15 cellular contexts compared by ENCODE assay signal in genomic region chr2:85516649-85517389, GRCh38. TPM values are rescaled to one million over a fixed set of nuclear protein-coding genes. Genes with fewer than 3 reads are reported as not detected.
DNase-seq lines count a peak whose midpoint lies in the region; ATAC-seq and TF ChIP-seq lines count a peak whose summit lies in the region.
"Had no signal": no experiment of that assay in that cellular context is flagged by ENCODE, and none has a peak within 500 bp of the region (broad histone marks: within the 10 kb centered on the region; RNA-seq: fewer than 3 reads in every experiment).

No MANE protein-coding gene starts in this region.

- DNase-seq in HPDE6-E6E7 (ENCODE audit: extremely low spot score) (peak; percentile 57), PC-9 (peak in 1 of 2 experiments; percentile 77), esophagus squamous epithelium (lab: John Stamatoyannopoulos, UW) (no peak), renal cortical epithelial cell (ENCODE audit: low read depth) (peak; percentile 29), NCI-H187 (lab: John Stamatoyannopoulos, UW) (no peak), iPS-NIHi11 (ENCODE audit: low spot score) (no peak), T-helper 17 cell (no peak)
- DNase-seq: activated CD4-positive, alpha-beta T cell treated with anti-CD3 and anti-CD28 coated beads for 48 hours; activated T-cell treated with anti-CD3 and anti-CD28 coated beads, Interleukin-2, amount 50 U/mL, for 48 hours; CD4-positive, alpha-beta memory T cell; NCI-H1694 treated with DMSO at 0.1 percent for 48 hours; NCI-H526 treated with DMSO at 0.1 percent for 48 hours had no signal

- H3K79me2 ChIP-seq in PC-9 (ENCODE audit: low read depth) = no peaks in the 10 kb centered on the region

- no peaks in the 10 kb centered on the region for H3K9me2 ChIP-seq in PC-9 (ENCODE audit: insufficient read depth)

- H3K27me3 ChIP-seq in PC-9 (ENCODE audit: insufficient read depth, low read depth) = no peaks in the 10 kb centered on the region
- no peaks in the 10 kb centered on the region for H3K27me3 ChIP-seq in esophagus squamous epithelium
- H3K27me3 ChIP-seq: adrenal gland had no signal

- peaks cover 2% of the 10 kb centered on the region for H3K4me1 Mint-ChIP-seq in T-helper 17 cell
- H3K4me1 Mint-ChIP-seq: CD4-positive, alpha-beta memory T cell had no signal

- POLR2A ChIA-PET in PC-9 (lab: Charles Lee; ENCODE audit: unreplicated experiment) = interaction anchor here (0.6 to 0.9 kb wide), 3 partner anchors 12 to 40 kb away, joined by 3 read pairs; partner anchors contain the start of gene MAT2A

- H3K4me1 ChIP-seq in PC-9 (replicated peaks; ENCODE audit: insufficient read depth) = peaks cover 56% of the 10 kb centered on the region
- H3K4me1 ChIP-seq in esophagus squamous epithelium = peaks cover 0 to 21% (median 9%) of the 10 kb centered on the region in 3 donors
- H3K4me1 ChIP-seq: adrenal gland had no signal

- H3K4me3 Mint-ChIP-seq in T-helper 17 cell = no peak overlapping the region
- H3K4me3 Mint-ChIP-seq: CD4-positive, alpha-beta memory T cell had no signal

- H3K36me3 ChIP-seq in PC-9 (ENCODE audit: low read depth) (no peaks in the 10 kb centered on the region), esophagus squamous epithelium (no peaks in the 10 kb centered on the region)
- H3K36me3 ChIP-seq: adrenal gland had no signal

- ATAC-seq in GM18519 (IDR thresholded peaks at IDR 0.05; ENCODE audit: low FRiP score, unreplicated experiment) = no peak
- ATAC-seq in T-helper 17 cell = no peak
- ATAC-seq: SK-N-SH treated with all-trans-retinoic acid at 6 μM for 48 hours had no signal

- H2AFZ ChIP-seq in PC-9 = no peak overlapping the region

- CTCF ChIA-PET in PC-9 (lab: Charles Lee) = no interaction called here

- no peaks in the 10 kb centered on the region for H3K36me3 Mint-ChIP-seq in T-helper 17 cell (ENCODE audit: low read depth)
- H3K36me3 Mint-ChIP-seq: CD4-positive, alpha-beta memory T cell had no signal

- no TSS peak for BruUV-seq in PC-9 (replicated peaks; lab: Mats Ljungman, UMichigan)

- H4K20me1 ChIP-seq in PC-9 (ENCODE audit: insufficient read depth) = no peaks in the 10 kb centered on the region

- no peak for TF ChIP-seq CTCF in PC-9 (conservative IDR thresholded peaks at IDR 0.05)
- no peak for TF ChIP-seq CTCF in esophagus squamous epithelium (IDR thresholded peaks at IDR 0.05)

- H3K27ac ChIP-seq in PC-9 = peak overlapping the region; percentile 69
- H3K27ac ChIP-seq in esophagus squamous epithelium = peak overlapping the region in 3 of 4 donors; percentile 0 to 27 (median 5)
- H3K27ac ChIP-seq: adrenal gland had no signal

- no peak overlapping the region for H3K27ac Mint-ChIP-seq in T-helper 17 cell
- H3K27ac Mint-ChIP-seq: CD4-positive, alpha-beta memory T cell had no signal

- TF ChIP-seq POLR2A in esophagus squamous epithelium (IDR thresholded peaks at IDR 0.05) = no peak

- H3K4me2 ChIP-seq in PC-9 = peak overlapping the region; percentile 48

- H3K9me3 ChIP-seq in PC-9 (ENCODE audit: insufficient read depth, low read depth) = no peaks in the 10 kb centered on the region
- no peaks in the 10 kb centered on the region for H3K9me3 ChIP-seq in esophagus squamous epithelium
- no peaks in the 10 kb centered on the region for H3K9me3 ChIP-seq in T-helper 17 cell (ENCODE audit: control insufficient read depth, low read length, poor library complexity, severe bottlenecking)
- H3K9me3 ChIP-seq: adrenal gland had no signal

- H3K4me3 ChIP-seq in PC-9 (no peak overlapping the region), esophagus squamous epithelium (no peak overlapping the region)
- H3K4me3 ChIP-seq: adrenal gland had no signal

- intact Hi-C loops in PC-9 (cut with micrococcal nuclease; ENCODE audit: unreplicated experiment) (no loop called here), esophagus squamous epithelium (cut with DNase I) (no loop called here)

- 18 to 49% methylated on average over 8 of the region's 8 CpGs for WGBS in esophagus squamous epithelium, 2 donors

- H3F3A ChIP-seq in PC-9 (ENCODE audit: insufficient read depth, low read depth) = peaks cover 44% of the 10 kb centered on the region

- no peaks in the 10 kb centered on the region for H3K27me3 Mint-ChIP-seq in T-helper 17 cell
- H3K27me3 Mint-ChIP-seq: CD4-positive, alpha-beta memory T cell had no signal

RNA-seq across cellular contexts. Expression of gene MAT2A, which starts 22.1 kb away (rescaled TPM):
- total RNA-seq in PC-9 (2021) = 169 and 206 TPM in 2 replicates
- 100 to 1,000 TPM in 2 of 4 donors, 10 to 100 TPM in 2; 81.8 to 272 (median 121) TPM for total RNA-seq in esophagus squamous epithelium
- 54.9 and 292 TPM in 2 replicates for total RNA-seq in renal cortical epithelial cell
- 100 to 1,000 TPM in 1 of 2 donors, 10 to 100 TPM in 1; 98.6 to 110 TPM for total RNA-seq in T-helper 17 cell

RNA-seq across cellular contexts. Expression of gene GGCX, which starts 44.5 kb away (rescaled TPM):
- total RNA-seq in PC-9 (2021) (30.2 and 30.6 TPM in 2 replicates), esophagus squamous epithelium (10 to 100 TPM; 19.7 to 27.5 (median 23.3) TPM), renal cortical epithelial cell (32.6 and 51.4 TPM in 2 replicates), T-helper 17 cell (10 to 100 TPM; 15.6 to 17.8 TPM)

Comparison
In these comparisons a context has a peak if more than half of its experiments do, and no peak if none do; other contexts are left out.
1. DNase-seq: peak in HPDE6-E6E7 (single experiment) and renal cortical epithelial cell (single experiment); none in esophagus squamous epithelium (single experiment), NCI-H187 (0 of 2), iPS-NIHi11 (single experiment) and T-helper 17 cell (0 of 3).